In genomic region chr4:1515763-1516162, GRCh38 we compare ENCODE assay signal across 18 cellular contexts.
DNase-seq lines count a peak whose midpoint lies in the region; ATAC-seq, FAIRE-seq and TF ChIP-seq lines count a peak whose summit lies in the region.
"Had no signal": no experiment of that assay in that cellular context is flagged by ENCODE, and none has a peak within 500 bp of the region (broad histone marks: within the 10 kb centered on the region; RNA-seq: fewer than 3 reads in every experiment).

No MANE protein-coding gene starts in this region.

- H4K8ac ChIP-seq in H9 (replicated peaks; ENCODE audit: insufficient read length, low read depth, low read length): no peak overlapping the region

- peaks cover 16% of the 10 kb centered on the region for H3K27me3 Mint-ChIP-seq in H9 (ENCODE audit: low read depth)

- no peak overlapping the region for H2BK120ac ChIP-seq in H9 (ENCODE audit: low read depth, low read length, poor library complexity, severe bottlenecking)

- H4K20me1 ChIP-seq in H9 (ENCODE audit: control insufficient read depth, insufficient read depth, insufficient read length): no peaks in the 10 kb centered on the region

- H2BK12ac ChIP-seq in H9 (ENCODE audit: insufficient read length, low read depth, low read length): no peak overlapping the region

- no peak overlapping the region for H3K4me2 ChIP-seq in H9 (ENCODE audit: insufficient read depth, insufficient read length, low read length)

- no peaks in the 10 kb centered on the region for H3K9me3 Mint-ChIP-seq in H9
- H3K9me3 Mint-ChIP-seq: CD8-positive, alpha-beta memory T cell had no signal

- no peak overlapping the region for H4K5ac ChIP-seq in H9 (ENCODE audit: insufficient read length, low read depth, low read length)

- H3K56ac ChIP-seq in H9 (ENCODE audit: insufficient read length, low read depth, low read length): no peak overlapping the region

- FAIRE-seq in HTR-8/SVneo (lab: Jason Lieb, UNC): no peak
- FAIRE-seq: D721Med, GM12892, GM18507 had no signal

- H3K27me3 ChIP-seq in WERI-Rb-1 (ENCODE audit: insufficient read depth, low read depth, severe bottlenecking) (no peaks in the 10 kb centered on the region), aorta (ENCODE audit: control insufficient read depth in 1 of 2, insufficient read depth in 2 of 2, low read length in 1 of 2) (no peaks in the 10 kb centered on the region), H9 (ENCODE audit: insufficient read depth, low read length) (no peaks in the 10 kb centered on the region)

- H3K79me2 ChIP-seq in H9 (ENCODE audit: insufficient read depth, low read length): no peaks in the 10 kb centered on the region

- H3K27ac Mint-ChIP-seq in H9: no peak overlapping the region
- H3K27ac Mint-ChIP-seq: B cell; CD4-positive, CD25-positive, alpha-beta regulatory T cell; CD8-positive, alpha-beta memory T cell had no signal

- no peak overlapping the region for H4K91ac ChIP-seq in H9 (ENCODE audit: insufficient read length, low read depth, low read length)

- no peaks in the 10 kb centered on the region for H3K79me1 ChIP-seq in H9 (ENCODE audit: insufficient read depth, low read depth, low read length, poor library complexity, severe bottlenecking)

- H3K4me3 ChIP-seq in WERI-Rb-1 (ENCODE audit: low read depth, low read length) (no peak overlapping the region), aorta (ENCODE audit: low read length in 2 of 2) (no peak overlapping the region)

- H2AFZ ChIP-seq in H9 (ENCODE audit: low read length): no peak overlapping the region

- H2BK15ac ChIP-seq in H9 (ENCODE audit: low read depth, low read length): no peak overlapping the region

- DNase-seq in left ventricle myocardium superior: peak; percentile 10
- DNase-seq in cardiac septum (ENCODE audit: low spot score): no peak
- DNase-seq in WERI-Rb-1: no peak
- peak; percentile 30 for DNase-seq in posterior vena cava (ENCODE audit: low spot score)
- peak; percentile 8 to 36 for DNase-seq in aorta
- DNase-seq in HTR-8/SVneo (ENCODE audit: insufficient read length, low spot score): no peak
- DNase-seq in H9: no peak
- DNase-seq: C1 segment of cervical spinal cord, Caco-2, GDM1, GOT3, H7 had no signal

- intact Hi-C loops in left ventricle myocardium superior (cut with micrococcal nuclease) (no loop called here), cardiac septum (cut with DNase I) (no loop called here), posterior vena cava (cut with DNase I) (no loop called here), aorta (cut with DNase I) (no loop called here)

- H2AK5ac ChIP-seq in H9 (ENCODE audit: insufficient read length, low read length): no peak overlapping the region

- no peak for ATAC-seq in left ventricle myocardium superior
- no peak for ATAC-seq in aorta (ENCODE audit: low FRiP score)

- no peak overlapping the region for H3K23ac ChIP-seq in H9 (ENCODE audit: insufficient read length, low read depth, low read length)

- H3K27ac ChIP-seq in WERI-Rb-1: 0 out of 2 replicates have a peak overlapping the region, but pooled peaks have one; percentile 19
- no peak overlapping the region for H3K27ac ChIP-seq in aorta (ENCODE audit: low read depth in 1 of 2, low read length in 2 of 2)
- no peak overlapping the region for H3K27ac ChIP-seq in H9 (ENCODE audit: insufficient read length, low read depth, low read length)

- H3K9ac ChIP-seq in H9 (ENCODE audit: extremely low read depth, insufficient read length, low read length): no peak overlapping the region

- H3K4me1 ChIP-seq in aorta (ENCODE audit: control insufficient read depth in 1 of 2, insufficient read depth in 2 of 2, low read length in 2 of 2) (no peaks in the 10 kb centered on the region), H9 (ENCODE audit: insufficient read depth, low read length) (no peaks in the 10 kb centered on the region)
- H3K4me1 ChIP-seq: Caco-2 had no signal

- no peak overlapping the region for H3K4me3 Mint-ChIP-seq in H9
- H3K4me3 Mint-ChIP-seq: B cell; CD4-positive, CD25-positive, alpha-beta regulatory T cell; CD8-positive, alpha-beta memory T cell had no signal

- WGBS in aorta, 2 donors: 86 to 91% methylated on average over 5 of the region's 5 CpGs
- WGBS in H9 (ENCODE audit: extremely low coverage, insufficient read length, low lambda C conversion rate): no CpG with 5 or more reads among the region's 5 CpGs

- H3K23me2 ChIP-seq in H9 (ENCODE audit: insufficient read length, low read depth, low read length, poor library complexity, severe bottlenecking): no peaks in the 10 kb centered on the region

- no peak overlapping the region for H2BK5ac ChIP-seq in H9 (ENCODE audit: insufficient read length, low read length)

- no peak overlapping the region for H2BK20ac ChIP-seq in H9 (ENCODE audit: low read depth, low read length, poor library complexity, severe bottlenecking)

- TF ChIP-seq CTCF in WERI-Rb-1 (IDR thresholded peaks at IDR 0.05; ENCODE audit: low read depth, low read length) (no peak), H9 (conservative IDR thresholded peaks at IDR 0.05) (no peak)

- no peaks in the 10 kb centered on the region for H3K36me3 Mint-ChIP-seq in H9 (ENCODE audit: insufficient read depth in 1 of 3, low read depth in 3 of 3)
- H3K36me3 Mint-ChIP-seq: CD4-positive, CD25-positive, alpha-beta regulatory T cell; CD8-positive, alpha-beta memory T cell had no signal

- H3K14ac ChIP-seq in H9 (ENCODE audit: insufficient read depth, low read length): no peak overlapping the region

- no peak overlapping the region for H3T11ph ChIP-seq in H9 (ENCODE audit: low read length)

- H3K4me1 Mint-ChIP-seq in H9: 0 out of 4 replicates have a peak, but pooled peaks cover 0 to 2% of the 10 kb centered on the region in 2 experiments

- H3K18ac ChIP-seq in H9 (ENCODE audit: insufficient read length, low read depth, low read length): no peak overlapping the region

- H3K4ac ChIP-seq in H9 (ENCODE audit: low read depth, low read length): no peak overlapping the region

- H3K36me3 ChIP-seq in WERI-Rb-1 (no peaks in the 10 kb centered on the region; the same call in 1 of the 2 replicates), aorta (ENCODE audit: control insufficient read depth in 1 of 2, insufficient read depth in 2 of 2, low read length in 1 of 2) (no peaks in the 10 kb centered on the region)

- peaks cover 3% of the 10 kb centered on the region for H3K9me3 ChIP-seq in WERI-Rb-1 (ENCODE audit: severe bottlenecking)
- no peaks in the 10 kb centered on the region for H3K9me3 ChIP-seq in aorta (ENCODE audit: control insufficient read depth, low read length)
- no peaks in the 10 kb centered on the region for H3K9me3 ChIP-seq in H9 (ENCODE audit: control insufficient read depth, low read depth, low read length)
- H3K9me3 ChIP-seq: Caco-2 had no signal

Comparison
In these comparisons a context has a peak if more than half of its experiments do, and no peak if none do; other contexts are left out.
1. DNase-seq: peak in left ventricle myocardium superior (single experiment), posterior vena cava (single experiment) and aorta (2 of 2); none in cardiac septum (single experiment), WERI-Rb-1 (single experiment), HTR-8/SVneo (single experiment) and H9 (single experiment).